In the genomic region with DNA sequence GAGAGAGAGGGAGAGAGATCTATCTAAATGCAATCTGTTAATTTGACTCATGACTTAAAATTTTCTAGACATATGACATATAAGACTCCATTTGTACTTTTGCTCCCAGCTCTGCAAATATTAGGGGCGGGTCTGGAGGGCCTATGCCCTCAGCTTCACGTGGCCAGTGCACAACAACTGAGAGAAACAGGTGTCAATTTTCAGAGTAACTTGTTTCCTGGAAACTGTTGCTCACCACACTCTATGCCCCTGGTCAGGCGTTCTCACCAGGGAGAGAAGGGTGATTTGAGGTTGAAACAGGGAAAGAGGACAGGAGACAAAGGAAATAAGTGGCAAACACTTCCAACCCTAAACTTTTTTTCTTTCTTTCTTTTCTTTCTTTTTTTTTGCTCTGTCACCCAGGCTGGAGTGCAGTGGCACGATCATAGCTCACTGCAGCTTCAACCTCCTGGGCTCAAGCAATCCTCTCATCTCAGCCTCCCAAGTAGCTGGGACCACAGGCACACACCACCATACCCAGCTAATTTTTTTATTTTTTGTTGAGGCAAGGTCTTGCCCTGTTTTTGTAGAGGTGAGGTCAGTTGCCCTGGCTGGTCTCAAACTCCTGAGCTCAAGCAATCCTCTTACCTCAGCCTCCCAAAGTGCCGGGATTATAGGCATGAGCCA, we compare ENCODE assay signal across 1 cellular context.
TF ChIP-seq lines count a peak whose summit lies in the region.

No MANE protein-coding gene starts in this region.

TF ChIP-seq in HepG2, 621 proteins besides CTCF, POLR2A, EP300 and RAD21 (continued from another document and continues in another):
- TF ChIP-seq, protein P1, sequence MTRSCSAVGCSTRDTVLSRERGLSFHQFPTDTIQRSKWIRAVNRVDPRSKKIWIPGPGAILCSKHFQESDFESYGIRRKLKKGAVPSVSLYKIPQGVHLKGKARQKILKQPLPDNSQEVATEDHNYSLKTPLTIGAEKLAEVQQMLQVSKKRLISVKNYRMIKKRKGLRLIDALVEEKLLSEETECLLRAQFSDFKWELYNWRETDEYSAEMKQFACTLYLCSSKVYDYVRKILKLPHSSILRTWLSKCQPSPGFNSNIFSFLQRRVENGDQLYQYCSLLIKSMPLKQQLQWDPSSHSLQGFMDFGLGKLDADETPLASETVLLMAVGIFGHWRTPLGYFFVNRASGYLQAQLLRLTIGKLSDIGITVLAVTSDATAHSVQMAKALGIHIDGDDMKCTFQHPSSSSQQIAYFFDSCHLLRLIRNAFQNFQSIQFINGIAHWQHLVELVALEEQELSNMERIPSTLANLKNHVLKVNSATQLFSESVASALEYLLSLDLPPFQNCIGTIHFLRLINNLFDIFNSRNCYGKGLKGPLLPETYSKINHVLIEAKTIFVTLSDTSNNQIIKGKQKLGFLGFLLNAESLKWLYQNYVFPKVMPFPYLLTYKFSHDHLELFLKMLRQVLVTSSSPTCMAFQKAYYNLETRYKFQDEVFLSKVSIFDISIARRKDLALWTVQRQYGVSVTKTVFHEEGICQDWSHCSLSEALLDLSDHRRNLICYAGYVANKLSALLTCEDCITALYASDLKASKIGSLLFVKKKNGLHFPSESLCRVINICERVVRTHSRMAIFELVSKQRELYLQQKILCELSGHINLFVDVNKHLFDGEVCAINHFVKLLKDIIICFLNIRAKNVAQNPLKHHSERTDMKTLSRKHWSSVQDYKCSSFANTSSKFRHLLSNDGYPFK (CRISPR knock-in tag; IDR thresholded peaks at IDR 0.05; ENCODE audit: borderline replicate concordance): no peak
- TF ChIP-seq ZNF781 (CRISPR knock-in tag; IDR thresholded peaks at IDR 0.05; ENCODE audit: borderline replicate concordance, not compliant biosample characterization) (no peak), MAZ (IDR thresholded peaks at IDR 0.05; ENCODE audit: borderline replicate concordance, low read depth, low read length) (no peak), MAZ (CRISPR knock-in tag; IDR thresholded peaks at IDR 0.05; ENCODE audit: low read depth) (peak; percentile 45; the same call in 1 of the 2 replicates), ZNF7 (CRISPR knock-in tag; IDR thresholded peaks at IDR 0.05) (no peak; the same call in 1 of the 2 replicates), RXRA (CRISPR knock-in tag; IDR thresholded peaks at IDR 0.05) (peak; percentile 52; the same call in 1 of the 2 replicates), ZNF17 (CRISPR knock-in tag; IDR thresholded peaks at IDR 0.05) (no peak), ZBTB8A (CRISPR knock-in tag; IDR thresholded peaks at IDR 0.05; ENCODE audit: borderline replicate concordance, low read depth) (no peak), KDM4B (CRISPR knock-in tag; IDR thresholded peaks at IDR 0.05) (0 out of 2 replicates have a peak, but pooled peaks have one; percentile 24), JUNB (CRISPR knock-in tag; IDR thresholded peaks at IDR 0.05; ENCODE audit: borderline replicate concordance) (no peak), FOXC1 (CRISPR knock-in tag; IDR thresholded peaks at IDR 0.05; ENCODE audit: borderline replicate concordance) (no peak), RFX1 (IDR thresholded peaks at IDR 0.05) (peak; percentile 44; the same call in 1 of the 2 replicates), ZIK1 (CRISPR knock-in tag; IDR thresholded peaks at IDR 0.05; ENCODE audit: borderline replicate concordance, low read depth) (no peak), MXD4 (CRISPR knock-in tag; IDR thresholded peaks at IDR 0.05) (0 out of 2 replicates have a peak, but pooled peaks have one; percentile 44), KAT2B (IDR thresholded peaks at IDR 0.05; ENCODE audit: borderline replicate concordance, low read depth, low read length) (no peak), KLF6 (CRISPR knock-in tag; IDR thresholded peaks at IDR 0.05) (peak; percentile 81; the same call in 1 of the 2 replicates), ZNF256 (CRISPR knock-in tag; conservative IDR thresholded peaks at IDR 0.05) (no peak), PRPF4 (IDR thresholded peaks at IDR 0.05; ENCODE audit: low read depth, low read length, poor library complexity, severe bottlenecking) (no peak), POLR2G (IDR thresholded peaks at IDR 0.05; ENCODE audit: low read depth, low read length) (no peak), HOXA9 (CRISPR knock-in tag; IDR thresholded peaks at IDR 0.05; ENCODE audit: borderline replicate concordance) (no peak), SIN3B (IDR thresholded peaks at IDR 0.05; ENCODE audit: low read length) (no peak), HNF4A (CRISPR knock-in tag; IDR thresholded peaks at IDR 0.05) (peak; percentile 63), ZKSCAN5 (CRISPR knock-in tag; IDR thresholded peaks at IDR 0.05) (no peak), ZNF788 (CRISPR knock-in tag; IDR thresholded peaks at IDR 0.05; ENCODE audit: borderline replicate concordance) (no peak), SP5 (CRISPR knock-in tag; IDR thresholded peaks at IDR 0.05; ENCODE audit: borderline replicate concordance, low read depth) (peak; percentile 87)
- TF ChIP-seq, protein P2, sequence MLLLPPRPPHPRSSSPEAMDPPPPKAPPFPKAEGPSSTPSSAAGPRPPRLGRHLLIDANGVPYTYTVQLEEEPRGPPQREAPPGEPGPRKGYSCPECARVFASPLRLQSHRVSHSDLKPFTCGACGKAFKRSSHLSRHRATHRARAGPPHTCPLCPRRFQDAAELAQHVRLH (CRISPR knock-in tag; IDR thresholded peaks at IDR 0.05; ENCODE audit: borderline replicate concordance, low read depth): peak; percentile 35; the same call in 1 of the 2 replicates
- TF ChIP-seq, protein P3, sequence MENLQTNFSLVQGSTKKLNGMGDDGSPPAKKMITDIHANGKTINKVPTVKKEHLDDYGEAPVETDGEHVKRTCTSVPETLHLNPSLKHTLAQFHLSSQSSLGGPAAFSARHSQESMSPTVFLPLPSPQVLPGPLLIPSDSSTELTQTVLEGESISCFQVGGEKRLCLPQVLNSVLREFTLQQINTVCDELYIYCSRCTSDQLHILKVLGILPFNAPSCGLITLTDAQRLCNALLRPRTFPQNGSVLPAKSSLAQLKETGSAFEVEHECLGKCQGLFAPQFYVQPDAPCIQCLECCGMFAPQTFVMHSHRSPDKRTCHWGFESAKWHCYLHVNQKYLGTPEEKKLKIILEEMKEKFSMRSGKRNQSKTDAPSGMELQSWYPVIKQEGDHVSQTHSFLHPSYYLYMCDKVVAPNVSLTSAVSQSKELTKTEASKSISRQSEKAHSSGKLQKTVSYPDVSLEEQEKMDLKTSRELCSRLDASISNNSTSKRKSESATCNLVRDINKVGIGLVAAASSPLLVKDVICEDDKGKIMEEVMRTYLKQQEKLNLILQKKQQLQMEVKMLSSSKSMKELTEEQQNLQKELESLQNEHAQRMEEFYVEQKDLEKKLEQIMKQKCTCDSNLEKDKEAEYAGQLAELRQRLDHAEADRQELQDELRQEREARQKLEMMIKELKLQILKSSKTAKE (CRISPR knock-in tag; IDR thresholded peaks at IDR 0.05; ENCODE audit: borderline replicate concordance): no peak
- TF ChIP-seq, protein P4, sequence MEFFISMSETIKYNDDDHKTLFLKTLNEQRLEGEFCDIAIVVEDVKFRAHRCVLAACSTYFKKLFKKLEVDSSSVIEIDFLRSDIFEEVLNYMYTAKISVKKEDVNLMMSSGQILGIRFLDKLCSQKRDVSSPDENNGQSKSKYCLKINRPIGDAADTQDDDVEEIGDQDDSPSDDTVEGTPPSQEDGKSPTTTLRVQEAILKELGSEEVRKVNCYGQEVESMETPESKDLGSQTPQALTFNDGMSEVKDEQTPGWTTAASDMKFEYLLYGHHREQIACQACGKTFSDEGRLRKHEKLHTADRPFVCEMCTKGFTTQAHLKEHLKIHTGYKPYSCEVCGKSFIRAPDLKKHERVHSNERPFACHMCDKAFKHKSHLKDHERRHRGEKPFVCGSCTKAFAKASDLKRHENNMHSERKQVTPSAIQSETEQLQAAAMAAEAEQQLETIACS (CRISPR knock-in tag; IDR thresholded peaks at IDR 0.05): no peak
- TF ChIP-seq, protein P5, sequence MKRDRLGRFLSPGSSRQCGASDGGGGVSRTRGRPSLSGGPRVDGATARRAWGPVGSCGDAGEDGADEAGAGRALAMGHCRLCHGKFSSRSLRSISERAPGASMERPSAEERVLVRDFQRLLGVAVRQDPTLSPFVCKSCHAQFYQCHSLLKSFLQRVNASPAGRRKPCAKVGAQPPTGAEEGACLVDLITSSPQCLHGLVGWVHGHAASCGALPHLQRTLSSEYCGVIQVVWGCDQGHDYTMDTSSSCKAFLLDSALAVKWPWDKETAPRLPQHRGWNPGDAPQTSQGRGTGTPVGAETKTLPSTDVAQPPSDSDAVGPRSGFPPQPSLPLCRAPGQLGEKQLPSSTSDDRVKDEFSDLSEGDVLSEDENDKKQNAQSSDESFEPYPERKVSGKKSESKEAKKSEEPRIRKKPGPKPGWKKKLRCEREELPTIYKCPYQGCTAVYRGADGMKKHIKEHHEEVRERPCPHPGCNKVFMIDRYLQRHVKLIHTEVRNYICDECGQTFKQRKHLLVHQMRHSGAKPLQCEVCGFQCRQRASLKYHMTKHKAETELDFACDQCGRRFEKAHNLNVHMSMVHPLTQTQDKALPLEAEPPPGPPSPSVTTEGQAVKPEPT (CRISPR knock-in tag; IDR thresholded peaks at IDR 0.05; ENCODE audit: low read depth): 0 out of 2 replicates have a peak, but pooled peaks have one; percentile 38
- TF ChIP-seq, protein P6, sequence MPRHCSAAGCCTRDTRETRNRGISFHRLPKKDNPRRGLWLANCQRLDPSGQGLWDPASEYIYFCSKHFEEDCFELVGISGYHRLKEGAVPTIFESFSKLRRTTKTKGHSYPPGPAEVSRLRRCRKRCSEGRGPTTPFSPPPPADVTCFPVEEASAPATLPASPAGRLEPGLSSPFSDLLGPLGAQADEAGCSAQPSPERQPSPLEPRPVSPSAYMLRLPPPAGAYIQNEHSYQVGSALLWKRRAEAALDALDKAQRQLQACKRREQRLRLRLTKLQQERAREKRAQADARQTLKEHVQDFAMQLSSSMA (CRISPR knock-in tag; IDR thresholded peaks at IDR 0.05): no peak
- TF ChIP-seq, protein P7, sequence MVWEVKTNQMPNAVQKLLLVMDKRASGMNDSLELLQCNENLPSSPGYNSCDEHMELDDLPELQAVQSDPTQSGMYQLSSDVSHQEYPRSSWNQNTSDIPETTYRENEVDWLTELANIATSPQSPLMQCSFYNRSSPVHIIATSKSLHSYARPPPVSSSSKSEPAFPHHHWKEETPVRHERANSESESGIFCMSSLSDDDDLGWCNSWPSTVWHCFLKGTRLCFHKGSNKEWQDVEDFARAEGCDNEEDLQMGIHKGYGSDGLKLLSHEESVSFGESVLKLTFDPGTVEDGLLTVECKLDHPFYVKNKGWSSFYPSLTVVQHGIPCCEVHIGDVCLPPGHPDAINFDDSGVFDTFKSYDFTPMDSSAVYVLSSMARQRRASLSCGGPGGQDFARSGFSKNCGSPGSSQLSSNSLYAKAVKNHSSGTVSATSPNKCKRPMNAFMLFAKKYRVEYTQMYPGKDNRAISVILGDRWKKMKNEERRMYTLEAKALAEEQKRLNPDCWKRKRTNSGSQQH (CRISPR knock-in tag; IDR thresholded peaks at IDR 0.05; ENCODE audit: low read depth): 0 out of 2 replicates have a peak, but pooled peaks have one; percentile 28
- TF ChIP-seq, protein P8, sequence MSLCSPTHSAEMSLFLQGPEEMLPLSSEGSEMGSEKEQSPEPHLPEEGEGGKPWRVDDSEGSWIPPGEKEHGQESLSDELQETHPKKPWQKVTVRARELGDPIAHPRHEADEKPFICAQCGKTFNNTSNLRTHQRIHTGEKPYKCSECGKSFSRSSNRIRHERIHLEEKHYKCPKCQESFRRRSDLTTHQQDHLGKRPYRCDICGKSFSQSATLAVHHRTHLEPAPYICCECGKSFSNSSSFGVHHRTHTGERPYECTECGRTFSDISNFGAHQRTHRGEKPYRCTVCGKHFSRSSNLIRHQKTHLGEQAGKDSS (CRISPR knock-in tag; IDR thresholded peaks at IDR 0.05; ENCODE audit: borderline replicate concordance, low read depth): peak; percentile 56; the same call in 1 of the 2 replicates
- TF ChIP-seq, protein P9, sequence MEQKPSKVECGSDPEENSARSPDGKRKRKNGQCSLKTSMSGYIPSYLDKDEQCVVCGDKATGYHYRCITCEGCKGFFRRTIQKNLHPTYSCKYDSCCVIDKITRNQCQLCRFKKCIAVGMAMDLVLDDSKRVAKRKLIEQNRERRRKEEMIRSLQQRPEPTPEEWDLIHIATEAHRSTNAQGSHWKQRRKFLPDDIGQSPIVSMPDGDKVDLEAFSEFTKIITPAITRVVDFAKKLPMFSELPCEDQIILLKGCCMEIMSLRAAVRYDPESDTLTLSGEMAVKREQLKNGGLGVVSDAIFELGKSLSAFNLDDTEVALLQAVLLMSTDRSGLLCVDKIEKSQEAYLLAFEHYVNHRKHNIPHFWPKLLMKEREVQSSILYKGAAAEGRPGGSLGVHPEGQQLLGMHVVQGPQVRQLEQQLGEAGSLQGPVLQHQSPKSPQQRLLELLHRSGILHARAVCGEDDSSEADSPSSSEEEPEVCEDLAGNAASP (CRISPR knock-in tag; IDR thresholded peaks at IDR 0.05; ENCODE audit: borderline replicate concordance): peak; percentile 64; the same call in 1 of the 2 replicates
- TF ChIP-seq, protein P10, sequence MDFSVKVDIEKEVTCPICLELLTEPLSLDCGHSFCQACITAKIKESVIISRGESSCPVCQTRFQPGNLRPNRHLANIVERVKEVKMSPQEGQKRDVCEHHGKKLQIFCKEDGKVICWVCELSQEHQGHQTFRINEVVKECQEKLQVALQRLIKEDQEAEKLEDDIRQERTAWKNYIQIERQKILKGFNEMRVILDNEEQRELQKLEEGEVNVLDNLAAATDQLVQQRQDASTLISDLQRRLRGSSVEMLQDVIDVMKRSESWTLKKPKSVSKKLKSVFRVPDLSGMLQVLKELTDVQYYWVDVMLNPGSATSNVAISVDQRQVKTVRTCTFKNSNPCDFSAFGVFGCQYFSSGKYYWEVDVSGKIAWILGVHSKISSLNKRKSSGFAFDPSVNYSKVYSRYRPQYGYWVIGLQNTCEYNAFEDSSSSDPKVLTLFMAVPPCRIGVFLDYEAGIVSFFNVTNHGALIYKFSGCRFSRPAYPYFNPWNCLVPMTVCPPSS (IDR thresholded peaks at IDR 0.05): no peak
- TF ChIP-seq, protein P11, sequence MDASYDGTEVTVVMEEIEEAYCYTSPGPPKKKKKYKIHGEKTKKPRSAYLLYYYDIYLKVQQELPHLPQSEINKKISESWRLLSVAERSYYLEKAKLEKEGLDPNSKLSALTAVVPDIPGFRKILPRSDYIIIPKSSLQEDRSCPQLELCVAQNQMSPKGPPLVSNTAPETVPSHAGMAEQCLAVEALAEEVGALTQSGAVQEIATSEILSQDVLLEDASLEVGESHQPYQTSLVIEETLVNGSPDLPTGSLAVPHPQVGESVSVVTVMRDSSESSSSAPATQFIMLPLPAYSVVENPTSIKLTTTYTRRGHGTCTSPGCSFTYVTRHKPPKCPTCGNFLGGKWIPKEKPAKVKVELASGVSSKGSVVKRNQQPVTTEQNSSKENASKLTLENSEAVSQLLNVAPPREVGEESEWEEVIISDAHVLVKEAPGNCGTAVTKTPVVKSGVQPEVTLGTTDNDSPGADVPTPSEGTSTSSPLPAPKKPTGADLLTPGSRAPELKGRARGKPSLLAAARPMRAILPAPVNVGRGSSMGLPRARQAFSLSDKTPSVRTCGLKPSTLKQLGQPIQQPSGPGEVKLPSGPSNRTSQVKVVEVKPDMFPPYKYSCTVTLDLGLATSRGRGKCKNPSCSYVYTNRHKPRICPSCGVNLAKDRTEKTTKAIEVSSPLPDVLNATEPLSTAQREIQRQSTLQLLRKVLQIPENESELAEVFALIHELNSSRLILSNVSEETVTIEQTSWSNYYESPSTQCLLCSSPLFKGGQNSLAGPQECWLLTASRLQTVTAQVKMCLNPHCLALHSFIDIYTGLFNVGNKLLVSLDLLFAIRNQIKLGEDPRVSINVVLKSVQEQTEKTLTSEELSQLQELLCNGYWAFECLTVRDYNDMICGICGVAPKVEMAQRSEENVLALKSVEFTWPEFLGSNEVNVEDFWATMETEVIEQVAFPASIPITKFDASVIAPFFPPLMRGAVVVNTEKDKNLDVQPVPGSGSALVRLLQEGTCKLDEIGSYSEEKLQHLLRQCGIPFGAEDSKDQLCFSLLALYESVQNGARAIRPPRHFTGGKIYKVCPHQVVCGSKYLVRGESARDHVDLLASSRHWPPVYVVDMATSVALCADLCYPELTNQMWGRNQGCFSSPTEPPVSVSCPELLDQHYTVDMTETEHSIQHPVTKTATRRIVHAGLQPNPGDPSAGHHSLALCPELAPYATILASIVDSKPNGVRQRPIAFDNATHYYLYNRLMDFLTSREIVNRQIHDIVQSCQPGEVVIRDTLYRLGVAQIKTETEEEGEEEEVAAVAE (CRISPR knock-in tag; IDR thresholded peaks at IDR 0.05; ENCODE audit: borderline replicate concordance): peak; percentile 51; the same call in 1 of the 2 replicates
